18 cellular contexts compared by ENCODE assay signal in the genomic region with DNA sequence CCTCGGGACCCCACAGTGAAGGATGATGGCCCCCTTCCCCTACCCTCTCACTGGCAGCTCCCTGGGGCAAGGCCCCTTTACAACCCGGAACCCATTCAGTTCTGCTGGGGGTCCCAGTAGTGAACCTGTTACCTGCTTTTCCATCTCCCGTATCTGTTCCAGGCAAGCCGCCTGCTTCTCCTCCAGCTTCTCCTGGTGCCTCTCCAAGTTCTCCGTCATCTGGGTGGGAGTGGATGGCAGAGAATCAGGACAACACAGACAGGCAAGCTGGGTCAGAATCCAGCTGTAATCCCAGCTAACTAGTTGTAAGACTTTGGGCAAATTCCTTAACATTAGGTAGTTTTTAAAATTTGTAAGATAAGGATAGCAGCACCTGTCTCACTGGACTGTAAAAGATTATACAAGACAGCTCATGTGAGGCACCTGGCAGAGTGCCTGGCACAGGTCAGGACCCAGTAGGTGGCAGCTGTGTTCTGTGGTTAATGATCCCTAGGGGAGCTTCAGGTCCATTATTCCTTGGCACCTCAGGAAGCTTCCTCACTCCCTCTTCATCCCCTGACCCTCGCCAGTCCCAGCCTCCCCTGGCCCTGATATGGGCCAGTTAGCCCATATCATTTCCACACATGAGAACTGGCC. TPM values are rescaled to one million over a fixed set of nuclear protein-coding genes. Genes with fewer than 3 reads are reported as not detected.
A peak's percentile ranks its signal among the peaks of the same experiment; 100 is the strongest.
DNase-seq lines count a peak whose midpoint lies in the region; ATAC-seq and TF ChIP-seq lines count a peak whose summit lies in the region.
"Had no signal": no experiment of that assay in that cellular context is flagged by ENCODE, and none has a peak within 500 bp of the region (broad histone marks: within the 10 kb centered on the region; RNA-seq: fewer than 3 reads in every experiment).

No MANE protein-coding gene starts in this region.

- TF ChIP-seq POLR2A in vagina (IDR thresholded peaks at IDR 0.05) = no peak

- intact Hi-C loops in mucosa of descending colon (cut with DNase I, micrococcal nuclease) = no loop called here
- intact Hi-C loops in vagina (cut with DNase I) = no loop called here

- H3K27ac ChIP-seq in endodermal cell (ENCODE audit: low read depth, low read length) (no peak overlapping the region), vagina (no peak overlapping the region)
- H3K27ac ChIP-seq: BLaER1 treated with 17β-estradiol and CSF1 and Interleukin-3, amounts not matched to agents 10 nM and 100 nM had no signal

- H3K36me3 ChIP-seq in mucosa of descending colon (ENCODE audit: low read depth) = no peaks in the 10 kb centered on the region
- no peaks in the 10 kb centered on the region for H3K36me3 ChIP-seq in endodermal cell (ENCODE audit: control insufficient read depth, insufficient read depth, low read length)
- H3K36me3 ChIP-seq in vagina = no peaks in the 10 kb centered on the region

- no peaks in the 10 kb centered on the region for H3K9me3 ChIP-seq in T-helper 17 cell (ENCODE audit: control insufficient read depth, low read length, poor library complexity, severe bottlenecking)
- H3K9me3 ChIP-seq in mucosa of descending colon = no peaks in the 10 kb centered on the region
- no peaks in the 10 kb centered on the region for H3K9me3 ChIP-seq in endodermal cell (ENCODE audit: control insufficient read depth, low read length)
- no peaks in the 10 kb centered on the region for H3K9me3 ChIP-seq in vagina
- H3K9me3 ChIP-seq: BLaER1 treated with 17β-estradiol and CSF1 and Interleukin-3, amounts not matched to agents 10 nM and 100 nM had no signal

- DNase-seq in A172 (ENCODE audit: low spot score) (peak; percentile 52), DMS53 (lab: John Stamatoyannopoulos, UW) (peak; percentile 66), T-helper 17 cell (no peak), mucosa of descending colon (peak; percentile 84 to 90 (median 85)), endodermal cell (no peak), osteocyte (ENCODE audit: extremely low spot score, unreplicated experiment) (no peak), vagina (ENCODE audit: extremely low spot score in 2 of 2) (no peak)
- DNase-seq in activated naive CD4-positive, alpha-beta T cell treated with anti-CD3 and anti-CD28 coated beads, Interleukin-2, amount 50 U/mL, for 72 hours (ENCODE audit: low spot score in 2 of 2) = no peak
- DNase-seq: activated CD8-positive, alpha-beta memory T cell treated with anti-CD3 and anti-CD28 coated beads, Interleukin-2, amount 10 ng/mL, durations not matched to agents 7 days and 5 days; activated naive CD8-positive, alpha-beta T cell treated with anti-CD3 and anti-CD28 coated beads, Interleukin-2, amount 50 U/mL, for 24 hours; effector CD4-positive, alpha-beta T cell; GOT3; NCI-H1417 treated with DMSO at 0.1 percent for 48 hours had no signal

- H3K27ac Mint-ChIP-seq in T-helper 17 cell (peak overlapping the region; percentile 69), endodermal cell (no peak overlapping the region), osteocyte (ENCODE audit: unreplicated experiment) (no peak overlapping the region)
- no peak overlapping the region for H3K27ac Mint-ChIP-seq in activated naive CD4-positive, alpha-beta T cell treated with anti-CD3 and anti-CD28 coated beads, Interleukin-2, amount 50 U/mL, for 72 hours
- H3K27ac Mint-ChIP-seq: activated CD8-positive, alpha-beta memory T cell treated with anti-CD3 and anti-CD28 coated beads, Interleukin-2, amount 10 ng/mL, durations not matched to agents 7 days and 5 days; activated naive CD8-positive, alpha-beta T cell treated with anti-CD3 and anti-CD28 coated beads, Interleukin-2, amount 50 U/mL, for 24 hours had no signal

- WGBS in endodermal cell (ENCODE audit: insufficient coverage in 1 of 2, insufficient read length in 1 of 2), 2 experiments = 71 to 75% methylated on average over 4 to 6 of the region's 6 CpGs

- H3K4me3 Mint-ChIP-seq in T-helper 17 cell (no peak overlapping the region), endodermal cell (no peak overlapping the region), osteocyte (ENCODE audit: unreplicated experiment) (no peak overlapping the region)
- H3K4me3 Mint-ChIP-seq: activated CD8-positive, alpha-beta memory T cell treated with anti-CD3 and anti-CD28 coated beads, Interleukin-2, amount 10 ng/mL, durations not matched to agents 7 days and 5 days; activated naive CD8-positive, alpha-beta T cell treated with anti-CD3 and anti-CD28 coated beads, Interleukin-2, amount 50 U/mL, for 24 hours had no signal

- H3K4me1 ChIP-seq in mucosa of descending colon (ENCODE audit: low read depth) (peaks cover 15% of the 10 kb centered on the region), endodermal cell (ENCODE audit: control insufficient read depth, insufficient read depth, low read length) (no peaks in the 10 kb centered on the region), vagina (peaks cover 14% of the 10 kb centered on the region)

- H3K4me1 Mint-ChIP-seq in T-helper 17 cell (peaks cover 2% of the 10 kb centered on the region), endodermal cell (peaks cover 2% of the 10 kb centered on the region), osteocyte (ENCODE audit: unreplicated experiment) (peaks cover 25% of the 10 kb centered on the region)
- H3K4me1 Mint-ChIP-seq: activated CD8-positive, alpha-beta memory T cell treated with anti-CD3 and anti-CD28 coated beads, Interleukin-2, amount 10 ng/mL, durations not matched to agents 7 days and 5 days; activated naive CD8-positive, alpha-beta T cell treated with anti-CD3 and anti-CD28 coated beads, Interleukin-2, amount 50 U/mL, for 24 hours had no signal

- H3K4me3 ChIP-seq in mucosa of descending colon (no peak overlapping the region), endodermal cell (ENCODE audit: low read length) (no peak overlapping the region), vagina (no peak overlapping the region)
- H3K4me3 ChIP-seq: BLaER1 treated with 17β-estradiol and CSF1 and Interleukin-3, amounts not matched to agents 10 nM and 100 nM had no signal

- H3K36me3 Mint-ChIP-seq in T-helper 17 cell (ENCODE audit: low read depth) = peaks cover 2% of the 10 kb centered on the region
- no peaks in the 10 kb centered on the region for H3K36me3 Mint-ChIP-seq in endodermal cell (ENCODE audit: low read depth)
- H3K36me3 Mint-ChIP-seq in osteocyte (ENCODE audit: unreplicated experiment) = no peaks in the 10 kb centered on the region
- no peaks in the 10 kb centered on the region for H3K36me3 Mint-ChIP-seq in activated naive CD4-positive, alpha-beta T cell treated with anti-CD3 and anti-CD28 coated beads, Interleukin-2, amount 50 U/mL, for 72 hours
- H3K36me3 Mint-ChIP-seq: activated CD8-positive, alpha-beta memory T cell treated with anti-CD3 and anti-CD28 coated beads, Interleukin-2, amount 10 ng/mL, durations not matched to agents 7 days and 5 days had no signal

- H3K9me3 Mint-ChIP-seq in endodermal cell (no peaks in the 10 kb centered on the region), osteocyte (ENCODE audit: unreplicated experiment) (no peaks in the 10 kb centered on the region)
- no peaks in the 10 kb centered on the region for H3K9me3 Mint-ChIP-seq in activated naive CD4-positive, alpha-beta T cell treated with anti-CD3 and anti-CD28 coated beads, Interleukin-2, amount 50 U/mL, for 72 hours
- H3K9me3 Mint-ChIP-seq: activated naive CD8-positive, alpha-beta T cell treated with anti-CD3 and anti-CD28 coated beads, Interleukin-2, amount 50 U/mL, for 24 hours had no signal

- ATAC-seq in T-helper 17 cell (no peak), mucosa of descending colon (peak; percentile 83)
- no peak for ATAC-seq in activated naive CD4-positive, alpha-beta T cell treated with anti-CD3 and anti-CD28 coated beads, Interleukin-2, amount 50 U/mL, for 72 hours
- ATAC-seq: activated CD8-positive, alpha-beta memory T cell treated with anti-CD3 and anti-CD28 coated beads, Interleukin-2, amount 10 ng/mL, durations not matched to agents 7 days and 5 days; activated naive CD8-positive, alpha-beta T cell treated with anti-CD3 and anti-CD28 coated beads, Interleukin-2, amount 50 U/mL, for 24 hours had no signal

- H3K27me3 ChIP-seq in endodermal cell (ENCODE audit: control insufficient read depth, insufficient read depth, low read length, poor library complexity, severe bottlenecking) (peaks cover 100% of the 10 kb centered on the region), vagina (no peaks in the 10 kb centered on the region)

- TF ChIP-seq CTCF in mucosa of descending colon (IDR thresholded peaks at IDR 0.05) (no peak), endodermal cell (conservative IDR thresholded peaks at IDR 0.05) (no peak), osteocyte (IDR thresholded peaks at IDR 0.05) (no peak), vagina (IDR thresholded peaks at IDR 0.05) (no peak)

- H3K9ac ChIP-seq in endodermal cell (ENCODE audit: extremely low read depth, low read length, poor library complexity, severe bottlenecking) = no peak overlapping the region

- H3K27me3 Mint-ChIP-seq in T-helper 17 cell (no peaks in the 10 kb centered on the region), endodermal cell (ENCODE audit: insufficient read depth) (peaks cover 89% of the 10 kb centered on the region), osteocyte (ENCODE audit: unreplicated experiment) (peaks cover 4% of the 10 kb centered on the region)
- H3K27me3 Mint-ChIP-seq: activated naive CD8-positive, alpha-beta T cell treated with anti-CD3 and anti-CD28 coated beads, Interleukin-2, amount 50 U/mL, for 24 hours had no signal

RNA-seq across cellular contexts. Expression of gene ANKRD63, which starts 6.4 kb away (rescaled TPM):
- not detected in 2 replicates for total RNA-seq in A172 (2014; rRNA removed; shearing (Covaris generic))
- under 1 TPM in 1 of 2 donors, not detected in 1; 0.42 TPM for total RNA-seq in T-helper 17 cell
- total RNA-seq in mucosa of descending colon = under 1 TPM in 1 of 3 donors, not detected in 2; 0.25 TPM
- not detected for total RNA-seq in endodermal cell
- 0.39 TPM for polyA plus RNA-seq in endodermal cell (2013, experiment 1 of 2)
- polyA plus RNA-seq in endodermal cell (2013, experiment 2 of 2) = 0.33 TPM
- total RNA-seq in osteocyte = 0.30 and 0.42 TPM in 2 replicates
- not detected for total RNA-seq in vagina
- total RNA-seq in activated naive CD4-positive, alpha-beta T cell treated with anti-CD3 and anti-CD28 coated beads, Interleukin-2, amount 50 U/mL, for 72 hours = not detected
- total RNA-seq: activated CD8-positive, alpha-beta memory T cell treated with anti-CD3 and anti-CD28 coated beads, Interleukin-2, amount 10 ng/mL, durations not matched to agents 7 days and 5 days; lower leg skin; OCI-LY7; osteoblast had no signal

RNA-seq across cellular contexts. Expression of gene PLCB2, which starts 18.5 kb away (rescaled TPM):
- total RNA-seq in A172 (2014; rRNA removed; shearing (Covaris generic)) = not detected in 2 replicates
- total RNA-seq in T-helper 17 cell (100 to 1,000 TPM; 228 to 238 TPM), mucosa of descending colon (10 to 100 TPM in 2 of 3 donors, 1 to 10 TPM in 1; 9.9 to 21.8 (median 17.4) TPM), endodermal cell (1 to 10 TPM; 4.4 to 5.3 TPM), osteocyte (0.40 and 1.2 TPM in 2 replicates), vagina (14.0 TPM)
- 5.8 TPM for polyA plus RNA-seq in endodermal cell (2013, experiment 1 of 2)
- 5.2 TPM for polyA plus RNA-seq in endodermal cell (2013, experiment 2 of 2)
- 10 to 100 TPM; 63.5 to 91.5 TPM for total RNA-seq in activated naive CD4-positive, alpha-beta T cell treated with anti-CD3 and anti-CD28 coated beads, Interleukin-2, amount 50 U/mL, for 72 hours

RNA-seq across cellular contexts. Expression of gene INAFM2, which starts 34.2 kb away (rescaled TPM):
- 12.7 and 14.7 TPM in 2 replicates for total RNA-seq in A172 (2014; rRNA removed; shearing (Covaris generic))
- 10 to 100 TPM in 1 of 2 donors, 1 to 10 TPM in 1; 9.2 to 48.3 TPM for total RNA-seq in T-helper 17 cell
- total RNA-seq in mucosa of descending colon = 100 to 1,000 TPM in 1 of 3 donors, 10 to 100 TPM in 2; 15.6 to 120 (median 21.1) TPM
- 1 to 10 TPM; 4.6 to 8.6 TPM for total RNA-seq in endodermal cell
- 22.2 TPM for polyA plus RNA-seq in endodermal cell (2013, experiment 1 of 2)
- 19.8 TPM for polyA plus RNA-seq in endodermal cell (2013, experiment 2 of 2)
- 69.0 and 70.3 TPM in 2 replicates for total RNA-seq in osteocyte
- 5.2 TPM for total RNA-seq in vagina
- total RNA-seq in activated naive CD4-positive, alpha-beta T cell treated with anti-CD3 and anti-CD28 coated beads, Interleukin-2, amount 50 U/mL, for 72 hours = 10 to 100 TPM in 1 of 2 donors, 1 to 10 TPM in 1; 5.8 to 14.2 TPM

RNA-seq across cellular contexts. Expression of gene PAK6, which starts 50.4 kb away (rescaled TPM):
- total RNA-seq in A172 (2014; rRNA removed; shearing (Covaris generic)) = 0.17 and 0.43 TPM in 2 replicates
- total RNA-seq in T-helper 17 cell (not detected), mucosa of descending colon (1 to 10 TPM in 2 of 3 donors, under 1 TPM in 1; 0.98 to 3.1 (median 2.7) TPM), endodermal cell (1 to 10 TPM; 7.7 to 9.1 TPM), osteocyte (not detected in 2 replicates), vagina (19.9 TPM)
- polyA plus RNA-seq in endodermal cell (2013, experiment 1 of 2) = 0.96 TPM
- polyA plus RNA-seq in endodermal cell (2013, experiment 2 of 2) = 0.29 TPM
- total RNA-seq in activated naive CD4-positive, alpha-beta T cell treated with anti-CD3 and anti-CD28 coated beads, Interleukin-2, amount 50 U/mL, for 72 hours = under 1 TPM; 0.29 to 0.30 TPM
- total RNA-seq: glomerular endothelial cell, osteoblast had no signal

RNA-seq across cellular contexts. Expression of gene CCDC9B, which starts 51.5 kb away (rescaled TPM):
- 4.4 and 12.1 TPM in 2 replicates for total RNA-seq in A172 (2014; rRNA removed; shearing (Covaris generic))
- total RNA-seq in T-helper 17 cell = 1 to 10 TPM; 4.1 to 5.3 TPM
- total RNA-seq in mucosa of descending colon = 100 to 1,000 TPM in 1 of 3 donors, 10 to 100 TPM in 2; 34.9 to 204 (median 37.2) TPM
- under 1 TPM; 0.15 to 0.42 TPM for total RNA-seq in endodermal cell
- 0.57 TPM for polyA plus RNA-seq in endodermal cell (2013, experiment 1 of 2)
- polyA plus RNA-seq in endodermal cell (2013, experiment 2 of 2) = 0.12 TPM
- 18.0 and 21.6 TPM in 2 replicates for total RNA-seq in osteocyte
- total RNA-seq in vagina = 16.0 TPM
- 1 to 10 TPM; 1.6 to 2.8 TPM for total RNA-seq in activated naive CD4-positive, alpha-beta T cell treated with anti-CD3 and anti-CD28 coated beads, Interleukin-2, amount 50 U/mL, for 72 hours

Comparison
In these comparisons a context has a peak if more than half of its experiments do, and no peak if none do; other contexts are left out.
1. DNase-seq: peak in A172 (single experiment), DMS53 (single experiment) and mucosa of descending colon (3 of 3); none in T-helper 17 cell (0 of 3), endodermal cell (single experiment), osteocyte (single experiment), vagina (0 of 2) and activated naive CD4-positive, alpha-beta T cell treated with anti-CD3 and anti-CD28 coated beads, Interleukin-2, amount 50 U/mL, for 72 hours (0 of 2).